In the genomic region with DNA sequence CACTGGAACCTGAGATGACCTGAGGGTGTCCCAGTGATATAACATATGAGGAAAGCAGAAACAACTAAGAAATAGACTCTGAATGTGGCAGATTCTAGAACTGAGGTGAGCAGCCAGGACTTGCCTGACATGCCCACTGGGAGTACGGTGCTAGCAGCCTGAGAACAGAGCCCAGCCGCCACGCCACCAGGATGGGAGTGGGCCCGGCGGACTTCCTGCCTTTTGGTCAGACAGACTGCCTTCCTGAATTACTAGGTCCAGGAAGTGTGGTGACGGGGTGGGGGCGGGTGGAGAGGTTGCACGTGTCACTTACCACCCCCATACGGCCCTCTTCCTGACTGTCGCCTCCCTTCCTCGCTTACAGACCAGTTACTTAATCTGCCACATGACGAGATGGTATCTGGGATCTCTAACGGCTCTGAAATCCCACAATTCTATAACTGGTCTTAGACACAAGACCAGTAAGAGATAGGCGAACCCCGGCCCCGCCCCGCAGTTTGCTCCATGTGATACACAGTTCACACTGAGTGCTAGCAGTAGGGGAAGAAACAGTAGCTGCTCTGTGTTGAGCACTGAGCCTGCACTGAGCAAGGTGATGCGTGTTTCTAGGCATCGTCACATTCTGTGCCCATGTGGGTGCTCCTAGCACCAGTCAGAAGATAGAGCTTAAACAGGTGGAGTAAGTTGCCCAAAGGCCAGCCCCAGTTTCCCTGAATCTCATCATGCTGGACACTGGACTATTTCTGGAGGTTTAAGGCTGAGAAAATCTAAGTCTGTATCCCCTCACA, we compare ENCODE assay signal across 8 cellular contexts.
DNase-seq lines count a peak whose midpoint lies in the region; ATAC-seq and TF ChIP-seq lines count a peak whose summit lies in the region.

No MANE protein-coding gene starts in this region.

- intact Hi-C loops in activated CD4-positive, alpha-beta T cell treated with anti-CD3 and anti-CD28 coated beads, Interleukin-2, amount 10 ng/mL, durations not matched to agents 24 days and 14 days (cut with micrococcal nuclease), result no loop called here

- H3K36me3 Mint-ChIP-seq in activated CD4-positive, alpha-beta T cell treated with anti-CD3 and anti-CD28 coated beads, Interleukin-2, amount 10 ng/mL, durations not matched to agents 24 days and 14 days (ENCODE audit: low read depth), result peaks cover 2% of the 10 kb centered on the region

- in situ Hi-C loops in ACHN (cut with HindIII; ENCODE audit: low pct_ligation_motif_present, low pct_unique_long_range_greater_than_20kb, low sequenced_read_pairs), result no loop called here

- H3K27ac Mint-ChIP-seq in activated CD4-positive, alpha-beta T cell treated with anti-CD3 and anti-CD28 coated beads, Interleukin-2, amount 10 ng/mL, durations not matched to agents 24 days and 14 days, result peak overlapping the region; percentile 39

- DNase-seq in GDM1 (lab: John Stamatoyannopoulos, UW) (peak; percentile 99), epidermal melanocyte (ENCODE audit: insufficient read length, low spot score) (peak; percentile 72), retinal pigment epithelial cell (ENCODE audit: low read depth) (peak; percentile 92), NCI-H146 treated with DMSO at 0.1 percent for 48 hours (lab: John Stamatoyannopoulos, UW; ENCODE audit: unreplicated experiment) (no peak), ACHN (no peak), AG20443 (ENCODE audit: low spot score) (no peak)
- peak; percentile 82 for DNase-seq in activated CD4-positive, alpha-beta T cell treated with anti-CD3 and anti-CD28 coated beads, Interleukin-2, amount 10 ng/mL, durations not matched to agents 24 days and 14 days

- H3K4me1 Mint-ChIP-seq in activated CD4-positive, alpha-beta T cell treated with anti-CD3 and anti-CD28 coated beads, Interleukin-2, amount 10 ng/mL, durations not matched to agents 24 days and 14 days, result peaks cover 22% of the 10 kb centered on the region

- peak overlapping the region; percentile 43 for H3K4me3 Mint-ChIP-seq in activated CD4-positive, alpha-beta T cell treated with anti-CD3 and anti-CD28 coated beads, Interleukin-2, amount 10 ng/mL, durations not matched to agents 24 days and 14 days

- TF ChIP-seq CTCF in retinal pigment epithelial cell (conservative IDR thresholded peaks at IDR 0.05; ENCODE audit: low read depth, low read length), result no peak

- no peak overlapping the region for H3K4me3 ChIP-seq in retinal pigment epithelial cell (ENCODE audit: low read length)

- no peaks in the 10 kb centered on the region for H3K27me3 Mint-ChIP-seq in activated CD4-positive, alpha-beta T cell treated with anti-CD3 and anti-CD28 coated beads, Interleukin-2, amount 10 ng/mL, durations not matched to agents 24 days and 14 days

- peaks cover 8% of the 10 kb centered on the region for H3K9me3 Mint-ChIP-seq in activated CD4-positive, alpha-beta T cell treated with anti-CD3 and anti-CD28 coated beads, Interleukin-2, amount 10 ng/mL, durations not matched to agents 24 days and 14 days

- ATAC-seq in HG03565 (IDR thresholded peaks at IDR 0.05; ENCODE audit: unreplicated experiment), result peak; percentile 43

Comparison
In these comparisons a context has a peak if more than half of its experiments do, and no peak if none do; other contexts are left out.
1. DNase-seq: peak in GDM1 (single experiment), activated CD4-positive, alpha-beta T cell treated with anti-CD3 and anti-CD28 coated beads, Interleukin-2, amount 10 ng/mL, durations not matched to agents 24 days and 14 days (single experiment), epidermal melanocyte (single experiment) and retinal pigment epithelial cell (single experiment); none in NCI-H146 treated with DMSO at 0.1 percent for 48 hours (single experiment), ACHN (single experiment) and AG20443 (single experiment).